Comparison of ENCODE assay signal across 14 cellular contexts in genomic region chr7:101696-102376, GRCh38.
DNase-seq lines count a peak whose midpoint lies in the region; FAIRE-seq lines count a peak whose summit lies in the region.
"Had no signal": no experiment of that assay in that cellular context is flagged by ENCODE, and none has a peak within 500 bp of the region (broad histone marks: within the 10 kb centered on the region; RNA-seq: fewer than 3 reads in every experiment).

No MANE protein-coding gene starts in this region.

- no peaks in the 10 kb centered on the region for H3K36me3 Mint-ChIP-seq in CD8-positive, alpha-beta memory T cell
- peaks cover 12% of the 10 kb centered on the region for H3K36me3 Mint-ChIP-seq in dendritic cell treated with granulocyte-macrophage colony-stimulating factor and Interleukin-4, amounts not matched to agents 40 ng/mL and 50 ng/mL, for 4 days (ENCODE audit: low read depth)
- no peaks in the 10 kb centered on the region for H3K36me3 Mint-ChIP-seq in activated T-helper 1 cell treated with anti-CD3 and anti-CD28 coated beads, Interleukin-12 subunit alpha, Interleukin-12 subunit beta, Interleukin-2, Interleukin-4 antibody, amounts not matched to agents 30 ng/mL and 10 ng/mL and 1 ng/mL, durations not matched to agents 14 hours and 24 hours and 36 hours (ENCODE audit: low read depth)

- H3K9me3 ChIP-seq in CD8-positive, alpha-beta memory T cell (ENCODE audit: low read length), result no peaks in the 10 kb centered on the region
- peaks cover 4% of the 10 kb centered on the region for H3K9me3 ChIP-seq in mesodermal cell (ENCODE audit: control insufficient read depth, low read length)
- H3K9me3 ChIP-seq: thyroid gland had no signal

- POLR2A ChIA-PET in CD8-positive, alpha-beta memory T cell (lab: Charles Lee), result no interaction called here

- peaks cover 11 to 19% of the 10 kb centered on the region in 2 donors for H3K27me3 Mint-ChIP-seq in CD8-positive, alpha-beta memory T cell
- H3K27me3 Mint-ChIP-seq in dendritic cell treated with granulocyte-macrophage colony-stimulating factor and Interleukin-4, amounts not matched to agents 40 ng/mL and 50 ng/mL, for 4 days, result peaks cover 3% of the 10 kb centered on the region
- peaks cover 2% of the 10 kb centered on the region for H3K27me3 Mint-ChIP-seq in activated T-helper 1 cell treated with anti-CD3 and anti-CD28 coated beads, Interleukin-12 subunit alpha, Interleukin-12 subunit beta, Interleukin-2, Interleukin-4 antibody, amounts not matched to agents 30 ng/mL and 10 ng/mL and 1 ng/mL, durations not matched to agents 14 hours and 24 hours and 36 hours (ENCODE audit: insufficient read depth)

- 75 to 83% methylated on average over 8 to 12 of the region's 13 CpGs for WGBS in mesodermal cell (ENCODE audit: insufficient coverage in 2 of 2), 2 experiments

- DNase-seq in CD8-positive, alpha-beta memory T cell, result no peak
- DNase-seq in M059J (ENCODE audit: low read depth), result peak; percentile 99
- DNase-seq in activated T-helper 1 cell treated with anti-CD3 and anti-CD28 coated beads, Interleukin-12 subunit alpha, Interleukin-12 subunit beta, Interleukin-2, Interleukin-4 antibody, amounts not matched to agents 30 ng/mL and 10 ng/mL and 1 ng/mL, durations not matched to agents 14 hours and 24 hours and 36 hours (ENCODE audit: low spot score), result no peak
- DNase-seq in GM19239 (ENCODE audit: insufficient read length, low spot score), result no peak
- DNase-seq in GM19240 (ENCODE audit: insufficient read length, low spot score), result no peak
- no peak for DNase-seq in stimulated activated CD4-positive, alpha-beta T cell treated with anti-CD3 and anti-CD28 coated beads, Interleukin-12 subunit alpha, Interleukin-12 subunit beta, amount 100 ng/mL, for 4 hours
- DNase-seq: activated CD4-positive, alpha-beta T cell treated with anti-CD3 and anti-CD28 coated beads for 1 hour; activated naive CD4-positive, alpha-beta T cell treated with Interleukin-2 at 50 U/mL for 16 hours; DMS153; effector CD4-positive, alpha-beta T cell; NCI-H146; thyroid gland had no signal

- H3K4me3 Mint-ChIP-seq in CD8-positive, alpha-beta memory T cell, result peak overlapping the region in 2 of 7 donors; percentile 23 to 39
- H3K4me3 Mint-ChIP-seq in dendritic cell treated with granulocyte-macrophage colony-stimulating factor and Interleukin-4, amounts not matched to agents 40 ng/mL and 50 ng/mL, for 4 days, result no peak overlapping the region
- no peak overlapping the region for H3K4me3 Mint-ChIP-seq in activated T-helper 1 cell treated with anti-CD3 and anti-CD28 coated beads, Interleukin-12 subunit alpha, Interleukin-12 subunit beta, Interleukin-2, Interleukin-4 antibody, amounts not matched to agents 30 ng/mL and 10 ng/mL and 1 ng/mL, durations not matched to agents 14 hours and 24 hours and 36 hours

- intact Hi-C loops in dendritic cell treated with granulocyte-macrophage colony-stimulating factor and Interleukin-4, amounts not matched to agents 40 ng/mL and 50 ng/mL, for 4 days (cut with micrococcal nuclease), result no loop called here
- intact Hi-C loops in activated T-helper 1 cell treated with anti-CD3 and anti-CD28 coated beads, Interleukin-12 subunit alpha, Interleukin-12 subunit beta, Interleukin-2, Interleukin-4 antibody, amounts not matched to agents 30 ng/mL and 10 ng/mL and 1 ng/mL, durations not matched to agents 14 hours and 24 hours and 36 hours (cut with micrococcal nuclease), result no loop called here

- no peak for FAIRE-seq in GM19239 (lab: Jason Lieb, UNC)

- H3K27ac Mint-ChIP-seq in CD8-positive, alpha-beta memory T cell, result peak overlapping the region in 5 of 8 donors; percentile 60 to 93 (median 80)
- H3K27ac Mint-ChIP-seq in dendritic cell treated with granulocyte-macrophage colony-stimulating factor and Interleukin-4, amounts not matched to agents 40 ng/mL and 50 ng/mL, for 4 days, result peak overlapping the region; percentile 87
- H3K27ac Mint-ChIP-seq in activated T-helper 1 cell treated with anti-CD3 and anti-CD28 coated beads, Interleukin-12 subunit alpha, Interleukin-12 subunit beta, Interleukin-2, Interleukin-4 antibody, amounts not matched to agents 30 ng/mL and 10 ng/mL and 1 ng/mL, durations not matched to agents 14 hours and 24 hours and 36 hours, result no peak overlapping the region

- no peak overlapping the region for H3K4me3 ChIP-seq in CD8-positive, alpha-beta memory T cell (ENCODE audit: low read length)
- H3K4me3 ChIP-seq in mesodermal cell (ENCODE audit: extremely low read depth, insufficient read depth, low read length, poor library complexity, severe bottlenecking), result no peak overlapping the region
- H3K4me3 ChIP-seq: thyroid gland had no signal

- no peaks in the 10 kb centered on the region for H3K4me1 ChIP-seq in CD8-positive, alpha-beta memory T cell (ENCODE audit: insufficient read depth, low read length)
- peaks cover 15% of the 10 kb centered on the region for H3K4me1 ChIP-seq in mesodermal cell (ENCODE audit: control insufficient read depth, insufficient read depth, low read length, poor library complexity, severe bottlenecking)
- H3K4me1 ChIP-seq: thyroid gland had no signal

- no peaks in the 10 kb centered on the region for H3K27me3 ChIP-seq in CD8-positive, alpha-beta memory T cell (ENCODE audit: insufficient read depth, low read length, poor library complexity, severe bottlenecking)
- H3K27me3 ChIP-seq: thyroid gland had no signal

- peaks cover 10 to 30% (median 12%) of the 10 kb centered on the region in 5 donors for H3K9me3 Mint-ChIP-seq in CD8-positive, alpha-beta memory T cell
- peaks cover 26% of the 10 kb centered on the region for H3K9me3 Mint-ChIP-seq in dendritic cell treated with granulocyte-macrophage colony-stimulating factor and Interleukin-4, amounts not matched to agents 40 ng/mL and 50 ng/mL, for 4 days
- peaks cover 15% of the 10 kb centered on the region for H3K9me3 Mint-ChIP-seq in activated T-helper 1 cell treated with anti-CD3 and anti-CD28 coated beads, Interleukin-12 subunit alpha, Interleukin-12 subunit beta, Interleukin-2, Interleukin-4 antibody, amounts not matched to agents 30 ng/mL and 10 ng/mL and 1 ng/mL, durations not matched to agents 14 hours and 24 hours and 36 hours

- no peaks in the 10 kb centered on the region for H3K36me3 ChIP-seq in CD8-positive, alpha-beta memory T cell (ENCODE audit: insufficient read depth, low read length)
- no peaks in the 10 kb centered on the region for H3K36me3 ChIP-seq in mesodermal cell (ENCODE audit: control insufficient read depth, insufficient read depth, low read length)
- H3K36me3 ChIP-seq: thyroid gland had no signal

- CTCF ChIA-PET in CD8-positive, alpha-beta memory T cell (lab: Charles Lee), result no interaction called here

- H3K27ac ChIP-seq in CD8-positive, alpha-beta memory T cell (ENCODE audit: low read depth, low read length), result no peak overlapping the region
- peak overlapping the region; percentile 77 for H3K27ac ChIP-seq in mesodermal cell (ENCODE audit: low read depth, low read length, severe bottlenecking)
- H3K27ac ChIP-seq: thyroid gland had no signal

- H3K4me1 Mint-ChIP-seq in CD8-positive, alpha-beta memory T cell, result peaks cover 17 to 21% (median 18%) of the 10 kb centered on the region in 3 donors
- peaks cover 52% of the 10 kb centered on the region for H3K4me1 Mint-ChIP-seq in dendritic cell treated with granulocyte-macrophage colony-stimulating factor and Interleukin-4, amounts not matched to agents 40 ng/mL and 50 ng/mL, for 4 days (ENCODE audit: low read depth)
- peaks cover 9% of the 10 kb centered on the region for H3K4me1 Mint-ChIP-seq in activated T-helper 1 cell treated with anti-CD3 and anti-CD28 coated beads, Interleukin-12 subunit alpha, Interleukin-12 subunit beta, Interleukin-2, Interleukin-4 antibody, amounts not matched to agents 30 ng/mL and 10 ng/mL and 1 ng/mL, durations not matched to agents 14 hours and 24 hours and 36 hours (ENCODE audit: low read depth)
